Comparison of ENCODE assay signal across 8 cellular contexts in genomic region chr17:64081802-64082799, GRCh38. TPM values are rescaled to one million over a fixed set of nuclear protein-coding genes. Genes with fewer than 3 reads are reported as not detected.
DNase-seq lines count a peak whose midpoint lies in the region; FAIRE-seq and TF ChIP-seq lines count a peak whose summit lies in the region.

No MANE protein-coding gene starts in this region.

- peaks cover 31% of the 10 kb centered on the region for H3K4me1 Mint-ChIP-seq in activated CD4-positive, alpha-beta memory T cell treated with anti-CD3 and anti-CD28 coated beads, Interleukin-2, amount 10 ng/mL, durations not matched to agents 7 days and 5 days
- H3K4me1 Mint-ChIP-seq in glutamatergic neuron (ENCODE audit: low read depth, unreplicated experiment): peaks cover 13% of the 10 kb centered on the region

- DNase-seq in Daoy (ENCODE audit: low read depth) (peak; percentile 36), H54 (ENCODE audit: insufficient read length, low spot score) (peak; percentile 28), NCI-H2227 treated with DMSO at 0.1 percent for 48 hours (lab: John Stamatoyannopoulos, UW) (peak; percentile 44), glutamatergic neuron (no peak), urothelium cell line (ENCODE audit: low spot score) (peak; percentile 44), occipital lobe (lab: John Stamatoyannopoulos, UW) (no peak), GM10248 (ENCODE audit: extremely low spot score) (no peak)
- peak; percentile 84 for DNase-seq in activated CD4-positive, alpha-beta memory T cell treated with anti-CD3 and anti-CD28 coated beads, Interleukin-2, amount 10 ng/mL, durations not matched to agents 7 days and 5 days

- H3K9me3 Mint-ChIP-seq in activated CD4-positive, alpha-beta memory T cell treated with anti-CD3 and anti-CD28 coated beads, Interleukin-2, amount 10 ng/mL, durations not matched to agents 7 days and 5 days: no peaks in the 10 kb centered on the region
- no peaks in the 10 kb centered on the region for H3K9me3 Mint-ChIP-seq in glutamatergic neuron (ENCODE audit: unreplicated experiment)

- H3K36me3 Mint-ChIP-seq in activated CD4-positive, alpha-beta memory T cell treated with anti-CD3 and anti-CD28 coated beads, Interleukin-2, amount 10 ng/mL, durations not matched to agents 7 days and 5 days (ENCODE audit: low read depth): peaks cover 50% of the 10 kb centered on the region
- H3K36me3 Mint-ChIP-seq in glutamatergic neuron (ENCODE audit: unreplicated experiment): no peaks in the 10 kb centered on the region

- FAIRE-seq in H54 (lab: Jason Lieb, UNC) (peak; percentile 36), urothelium cell line (lab: Jason Lieb, UNC) (no peak)

- H3K4me3 Mint-ChIP-seq in activated CD4-positive, alpha-beta memory T cell treated with anti-CD3 and anti-CD28 coated beads, Interleukin-2, amount 10 ng/mL, durations not matched to agents 7 days and 5 days: peak overlapping the region; percentile 54
- H3K4me3 Mint-ChIP-seq in glutamatergic neuron (ENCODE audit: unreplicated experiment): peak overlapping the region; percentile 17

- TF ChIP-seq POLR2A in H54 (IDR thresholded peaks at IDR 0.05; ENCODE audit: low read depth, low read length): no peak

- no peaks in the 10 kb centered on the region for H3K27me3 Mint-ChIP-seq in activated CD4-positive, alpha-beta memory T cell treated with anti-CD3 and anti-CD28 coated beads, Interleukin-2, amount 10 ng/mL, durations not matched to agents 7 days and 5 days
- H3K27me3 Mint-ChIP-seq in glutamatergic neuron (ENCODE audit: unreplicated experiment): no peaks in the 10 kb centered on the region

- POLR2A ChIA-PET in activated CD4-positive, alpha-beta memory T cell treated with anti-CD3 and anti-CD28 coated beads, Interleukin-2, amount 10 ng/mL, durations not matched to agents 7 days and 5 days (lab: Charles Lee): interaction anchor here (0.6 to 7.3 kb wide), 19 partner anchors 10 to 341 kb away, joined by 3 to 85 read pairs (median 10); partner anchors contain the start of genes ERN1 and ICAM2
- POLR2A ChIA-PET in GM10248 (lab: Yijun Ruan, JAX): no interaction called here

- TF ChIP-seq CTCF in glutamatergic neuron (IDR thresholded peaks at IDR 0.05; ENCODE audit: partially characterized antibody, unreplicated experiment) (no peak), GM10248 (IDR thresholded peaks at IDR 0.05; ENCODE audit: control extremely low read depth, extremely low read depth, low read depth, missing control alignments) (no peak)

- CTCF ChIA-PET in activated CD4-positive, alpha-beta memory T cell treated with anti-CD3 and anti-CD28 coated beads, Interleukin-2, amount 10 ng/mL, durations not matched to agents 7 days and 5 days (lab: Charles Lee): interaction anchor here (0.6 to 6.3 kb wide), 10 partner anchors 18 to 62 kb away, joined by 3 to 36 read pairs (median 5); partner anchors contain the start of genes ERN1 and ICAM2
- CTCF ChIA-PET in GM10248 (lab: Yijun Ruan, JAX): interaction anchor here (0.9 to 3.8 kb wide), 5 partner anchors 11 to 51 kb away, joined by 3 to 18 read pairs (median 4); no protein-coding TSS in a partner anchor

- H3K27ac Mint-ChIP-seq in activated CD4-positive, alpha-beta memory T cell treated with anti-CD3 and anti-CD28 coated beads, Interleukin-2, amount 10 ng/mL, durations not matched to agents 7 days and 5 days: no peak overlapping the region
- H3K27ac Mint-ChIP-seq in glutamatergic neuron (ENCODE audit: unreplicated experiment): peak overlapping the region; percentile 88

RNA-seq across cellular contexts. Expression of gene ERN1, which starts 47.8 kb away (rescaled TPM):
- total RNA-seq in Daoy (2014; rRNA removed; shearing (Covaris generic)): 5.2 and 13.5 TPM in 2 replicates
- total RNA-seq in activated CD4-positive, alpha-beta memory T cell treated with anti-CD3 and anti-CD28 coated beads, Interleukin-2, amount 10 ng/mL, durations not matched to agents 7 days and 5 days: 100 to 1,000 TPM; 126 to 128 TPM
- 6.9 TPM for total RNA-seq in glutamatergic neuron (ENCODE audit: unreplicated experiment)
- total RNA-seq in occipital lobe: 5.9 TPM

Comparison
In these comparisons a context has a peak if more than half of its experiments do, and no peak if none do; other contexts are left out.
1. DNase-seq: peak in Daoy (single experiment), H54 (single experiment), NCI-H2227 treated with DMSO at 0.1 percent for 48 hours (single experiment), activated CD4-positive, alpha-beta memory T cell treated with anti-CD3 and anti-CD28 coated beads, Interleukin-2, amount 10 ng/mL, durations not matched to agents 7 days and 5 days (single experiment) and urothelium cell line (single experiment); none in glutamatergic neuron (single experiment), occipital lobe (single experiment) and GM10248 (single experiment).